1 cellular context compared by ENCODE assay signal in genomic region chr12:3921526-3921925, GRCh38.
TF ChIP-seq lines count a peak whose summit lies in the region.

No MANE protein-coding gene starts in this region.

TF ChIP-seq in HEK293, 187 proteins besides CTCF, POLR2A, EP300 and RAD21 (continued from another document):
- TF ChIP-seq, protein P1, sequence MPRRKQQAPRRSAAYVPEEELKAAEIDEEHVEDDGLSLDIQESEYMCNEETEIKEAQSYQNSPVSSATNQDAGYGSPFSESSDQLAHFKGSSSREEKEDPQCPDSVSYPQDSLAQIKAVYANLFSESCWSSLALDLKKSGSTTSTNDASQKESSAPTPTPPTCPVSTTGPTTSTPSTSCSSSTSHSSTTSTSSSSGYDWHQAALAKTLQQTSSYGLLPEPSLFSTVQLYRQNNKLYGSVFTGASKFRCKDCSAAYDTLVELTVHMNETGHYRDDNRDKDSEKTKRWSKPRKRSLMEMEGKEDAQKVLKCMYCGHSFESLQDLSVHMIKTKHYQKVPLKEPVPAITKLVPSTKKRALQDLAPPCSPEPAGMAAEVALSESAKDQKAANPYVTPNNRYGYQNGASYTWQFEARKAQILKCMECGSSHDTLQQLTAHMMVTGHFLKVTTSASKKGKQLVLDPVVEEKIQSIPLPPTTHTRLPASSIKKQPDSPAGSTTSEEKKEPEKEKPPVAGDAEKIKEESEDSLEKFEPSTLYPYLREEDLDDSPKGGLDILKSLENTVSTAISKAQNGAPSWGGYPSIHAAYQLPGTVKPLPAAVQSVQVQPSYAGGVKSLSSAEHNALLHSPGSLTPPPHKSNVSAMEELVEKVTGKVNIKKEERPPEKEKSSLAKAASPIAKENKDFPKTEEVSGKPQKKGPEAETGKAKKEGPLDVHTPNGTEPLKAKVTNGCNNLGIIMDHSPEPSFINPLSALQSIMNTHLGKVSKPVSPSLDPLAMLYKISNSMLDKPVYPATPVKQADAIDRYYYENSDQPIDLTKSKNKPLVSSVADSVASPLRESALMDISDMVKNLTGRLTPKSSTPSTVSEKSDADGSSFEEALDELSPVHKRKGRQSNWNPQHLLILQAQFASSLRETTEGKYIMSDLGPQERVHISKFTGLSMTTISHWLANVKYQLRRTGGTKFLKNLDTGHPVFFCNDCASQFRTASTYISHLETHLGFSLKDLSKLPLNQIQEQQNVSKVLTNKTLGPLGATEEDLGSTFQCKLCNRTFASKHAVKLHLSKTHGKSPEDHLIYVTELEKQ (tag by site-specific recombination; IDR thresholded peaks at IDR 0.05; ENCODE audit: borderline replicate concordance), result no peak
- TF ChIP-seq BCL11A (tag by site-specific recombination; IDR thresholded peaks at IDR 0.05; ENCODE audit: low read depth) (no peak), ZNF510 (tag by site-specific recombination; IDR thresholded peaks at IDR 0.05; ENCODE audit: insufficient replicate concordance) (no peak)
